In the genomic region with DNA sequence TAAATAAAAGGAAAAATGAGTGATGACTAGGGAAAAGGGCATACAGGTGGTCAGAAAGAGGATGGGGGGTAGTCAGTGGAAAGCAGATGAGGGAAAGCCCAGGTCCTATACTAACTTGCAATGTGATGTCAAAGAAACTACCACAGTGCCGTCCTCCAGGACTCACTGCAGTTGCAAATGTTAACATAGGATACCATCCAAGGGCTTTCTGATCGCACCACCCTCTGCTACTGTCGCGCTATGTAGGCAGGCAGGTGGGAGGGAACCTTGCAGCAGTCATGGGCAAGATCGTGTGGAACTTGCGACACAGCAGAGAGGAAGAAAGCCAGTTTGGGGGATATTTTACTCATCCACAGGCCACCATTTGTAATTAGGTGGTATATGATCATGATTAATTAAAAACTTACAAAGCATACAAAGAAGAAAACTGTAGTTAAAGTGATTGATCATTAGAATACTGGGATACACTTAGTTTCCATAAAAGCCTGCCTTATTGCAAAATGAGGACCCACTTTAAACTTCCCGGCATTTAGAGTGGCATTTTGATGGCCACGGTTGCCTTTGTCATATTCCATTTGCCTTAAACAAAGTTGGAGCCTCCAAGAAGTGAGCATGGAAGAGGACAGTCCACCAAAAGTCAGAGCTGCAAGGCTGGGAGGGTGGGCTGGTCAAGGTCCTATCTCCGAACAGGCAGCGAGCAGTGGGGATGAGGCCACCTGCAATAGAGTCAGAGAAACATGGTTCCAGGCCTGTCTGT, we compare ENCODE assay signal across 24 cellular contexts.
"Had no signal": no experiment of that assay in that cellular context is flagged by ENCODE, and none has a peak within 500 bp of the region (broad histone marks: within the 10 kb centered on the region; RNA-seq: fewer than 3 reads in every experiment).

No MANE protein-coding gene starts in this region.

- H3K27ac ChIP-seq: cardiac muscle cell, neutrophil, pancreas, tibial artery had no signal

- ATAC-seq: activated naive CD8-positive, alpha-beta T cell treated with anti-CD3 and anti-CD28 coated beads, Interleukin-2, amount 50 U/mL, for 24 hours; left ventricle myocardium superior; natural killer cell; pancreas; sciatic nerve; stimulated activated effector memory CD8-positive, alpha-beta T cell treated with anti-CD3 and anti-CD28 coated beads, Interleukin-12 subunit alpha, Interleukin-12 subunit beta, amount 100 ng/mL, for 72 hours; stimulated activated naive CD8-positive, alpha-beta T cell treated with anti-CD3 and anti-CD28 coated beads, Interleukin-15, amount 100 ng/mL, for 72 hours had no signal

- H3K9me3 ChIP-seq: neutrophil, pancreas, tibial artery had no signal

- H3K4me1 Mint-ChIP-seq: activated CD4-positive, alpha-beta memory T cell treated with anti-CD3 and anti-CD28 coated beads, Interleukin-2, amount 10 ng/mL, durations not matched to agents 7 days and 5 days; activated naive CD8-positive, alpha-beta T cell treated with anti-CD3 and anti-CD28 coated beads, Interleukin-2, amount 50 U/mL, for 24 hours; natural killer cell; stimulated activated effector memory CD8-positive, alpha-beta T cell treated with anti-CD3 and anti-CD28 coated beads, Interleukin-12 subunit alpha, Interleukin-12 subunit beta, amount 100 ng/mL, for 72 hours; stimulated activated naive CD8-positive, alpha-beta T cell treated with anti-CD3 and anti-CD28 coated beads, Interleukin-15, amount 100 ng/mL, for 72 hours had no signal

- H3K27ac Mint-ChIP-seq: activated CD4-positive, alpha-beta memory T cell treated with anti-CD3 and anti-CD28 coated beads, Interleukin-2, amount 10 ng/mL, durations not matched to agents 7 days and 5 days; activated naive CD8-positive, alpha-beta T cell treated with anti-CD3 and anti-CD28 coated beads, Interleukin-2, amount 50 U/mL, for 24 hours; activated T-helper 1 cell treated with anti-CD3 and anti-CD28 coated beads, Interleukin-12 subunit alpha, Interleukin-12 subunit beta, Interleukin-2, Interleukin-4 antibody, amounts not matched to agents 30 ng/mL and 10 ng/mL and 1 ng/mL, durations not matched to agents 14 hours and 24 hours and 36 hours; dendritic cell treated with granulocyte-macrophage colony-stimulating factor and Interleukin-4, amounts not matched to agents 40 ng/mL and 50 ng/mL, for 4 days; natural killer cell; stimulated activated effector memory CD8-positive, alpha-beta T cell treated with anti-CD3 and anti-CD28 coated beads, Interleukin-12 subunit alpha, Interleukin-12 subunit beta, amount 100 ng/mL, for 72 hours; stimulated activated naive CD8-positive, alpha-beta T cell treated with anti-CD3 and anti-CD28 coated beads, Interleukin-15, amount 100 ng/mL, for 72 hours had no signal

- H3K9me3 Mint-ChIP-seq: activated CD4-positive, alpha-beta memory T cell treated with anti-CD3 and anti-CD28 coated beads, Interleukin-2, amount 10 ng/mL, durations not matched to agents 7 days and 5 days; activated naive CD8-positive, alpha-beta T cell treated with anti-CD3 and anti-CD28 coated beads, Interleukin-2, amount 50 U/mL, for 24 hours; activated T-helper 1 cell treated with anti-CD3 and anti-CD28 coated beads, Interleukin-12 subunit alpha, Interleukin-12 subunit beta, Interleukin-2, Interleukin-4 antibody, amounts not matched to agents 30 ng/mL and 10 ng/mL and 1 ng/mL, durations not matched to agents 14 hours and 24 hours and 36 hours; dendritic cell treated with granulocyte-macrophage colony-stimulating factor and Interleukin-4, amounts not matched to agents 40 ng/mL and 50 ng/mL, for 4 days; natural killer cell; stimulated activated effector memory CD8-positive, alpha-beta T cell treated with anti-CD3 and anti-CD28 coated beads, Interleukin-12 subunit alpha, Interleukin-12 subunit beta, amount 100 ng/mL, for 72 hours; stimulated activated naive CD8-positive, alpha-beta T cell treated with anti-CD3 and anti-CD28 coated beads, Interleukin-15, amount 100 ng/mL, for 72 hours had no signal

- DNase-seq: activated CD4-positive, alpha-beta memory T cell treated with anti-CD3 and anti-CD28 coated beads, Interleukin-2, amount 10 ng/mL, durations not matched to agents 7 days and 5 days; activated CD4-positive, alpha-beta T cell treated with anti-CD3 and anti-CD28 coated beads for 48 hours; activated gamma-delta T cell; activated naive CD4-positive, alpha-beta T cell treated with anti-CD3 and anti-CD28 coated beads, Interleukin-2, amount 50 U/mL, for 16 hours; activated naive CD8-positive, alpha-beta T cell treated with anti-CD3 and anti-CD28 coated beads, Interleukin-2, amount 50 U/mL, for 24 hours; effector CD4-positive, alpha-beta T cell; erythroblast; foreskin fibroblast; kidney glomerular epithelial cell; left ventricle myocardium superior; midbrain; natural killer cell; pancreas; small intestine; stimulated activated CD4-positive, alpha-beta T cell treated with anti-CD3 and anti-CD28 coated beads, Interleukin-2, amount 100 ng/mL, for 24 hours; stimulated activated naive CD8-positive, alpha-beta T cell treated with anti-CD3 and anti-CD28 coated beads, Interleukin-15, amount 100 ng/mL, for 72 hours; tibial artery had no signal

- H3K27me3 ChIP-seq: cardiac muscle cell, hepatocyte, pancreas, tibial artery had no signal

- H3K4me3 ChIP-seq: cardiac muscle cell, hepatocyte, pancreas, tibial artery had no signal

- H3K36me3 Mint-ChIP-seq: natural killer cell; stimulated activated effector memory CD8-positive, alpha-beta T cell treated with anti-CD3 and anti-CD28 coated beads, Interleukin-12 subunit alpha, Interleukin-12 subunit beta, amount 100 ng/mL, for 72 hours had no signal

- H3K27me3 Mint-ChIP-seq: activated naive CD8-positive, alpha-beta T cell treated with anti-CD3 and anti-CD28 coated beads, Interleukin-2, amount 50 U/mL, for 24 hours had no signal

- H3K36me3 ChIP-seq: cardiac muscle cell, neutrophil, pancreas, tibial artery had no signal

- H3K4me3 Mint-ChIP-seq: activated CD4-positive, alpha-beta memory T cell treated with anti-CD3 and anti-CD28 coated beads, Interleukin-2, amount 10 ng/mL, durations not matched to agents 7 days and 5 days; activated naive CD8-positive, alpha-beta T cell treated with anti-CD3 and anti-CD28 coated beads, Interleukin-2, amount 50 U/mL, for 24 hours; activated T-helper 1 cell treated with anti-CD3 and anti-CD28 coated beads, Interleukin-12 subunit alpha, Interleukin-12 subunit beta, Interleukin-2, Interleukin-4 antibody, amounts not matched to agents 30 ng/mL and 10 ng/mL and 1 ng/mL, durations not matched to agents 14 hours and 24 hours and 36 hours; dendritic cell treated with granulocyte-macrophage colony-stimulating factor and Interleukin-4, amounts not matched to agents 40 ng/mL and 50 ng/mL, for 4 days; natural killer cell; stimulated activated effector memory CD8-positive, alpha-beta T cell treated with anti-CD3 and anti-CD28 coated beads, Interleukin-12 subunit alpha, Interleukin-12 subunit beta, amount 100 ng/mL, for 72 hours; stimulated activated naive CD8-positive, alpha-beta T cell treated with anti-CD3 and anti-CD28 coated beads, Interleukin-15, amount 100 ng/mL, for 72 hours had no signal
